Comparison of ENCODE assay signal across 13 cellular contexts in the genomic region with DNA sequence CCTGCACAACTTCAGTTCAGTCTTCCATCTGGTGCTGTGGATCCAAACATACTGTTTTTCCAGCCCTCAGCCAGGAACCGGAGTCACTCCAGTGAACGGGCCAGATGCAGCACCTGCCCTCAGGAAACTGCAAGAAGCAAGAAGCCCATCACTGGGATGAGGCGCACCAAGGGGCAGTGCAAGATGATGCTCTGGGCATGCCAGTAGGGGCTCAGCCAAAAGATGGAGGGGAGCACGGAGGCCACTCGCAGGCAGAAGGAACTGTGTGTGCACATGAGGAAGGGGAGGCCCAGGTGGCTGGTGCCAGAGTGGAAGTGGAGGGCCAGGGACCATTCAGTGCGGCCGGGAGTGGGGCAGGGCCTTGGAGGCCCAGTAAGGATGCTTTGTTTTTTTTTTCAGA.
DNase-seq lines count a peak whose midpoint lies in the region; ATAC-seq and TF ChIP-seq lines count a peak whose summit lies in the region.
"Had no signal": no experiment of that assay in that cellular context is flagged by ENCODE, and none has a peak within 500 bp of the region (broad histone marks: within the 10 kb centered on the region; RNA-seq: fewer than 3 reads in every experiment).

No MANE protein-coding gene starts in this region.

- H3K36me3 Mint-ChIP-seq in MCF 10A (ENCODE audit: insufficient read depth, unreplicated experiment), result peaks cover 4% of the 10 kb centered on the region

- H3K9me3 ChIP-seq in breast epithelium (no peaks in the 10 kb centered on the region), RWPE2 (ENCODE audit: severe bottlenecking) (no peaks in the 10 kb centered on the region), fibroblast of lung (ENCODE audit: control insufficient read depth, insufficient read depth, low read depth, low read length) (no peaks in the 10 kb centered on the region), spleen (no peaks in the 10 kb centered on the region)
- H3K9me3 ChIP-seq: Peyer's patch had no signal

- CTCF ChIA-PET in MCF 10A (lab: Yijun Ruan, JAX), result interaction anchor here (0.7 kb wide), 1 partner anchor 158 kb away, joined by 3 read pairs; no protein-coding TSS in a partner anchor

- intact Hi-C loops in MCF 10A (cut with micrococcal nuclease), result loop anchor here (5.0 kb wide), 4 partner anchors 114 to 286 kb away; partner anchors contain the start of gene MAMLD1
- intact Hi-C loops in breast epithelium (cut with DNase I; ENCODE audit: low total_unique reads), result no loop called here
- intact Hi-C loops in spleen (cut with DNase I; ENCODE audit: low total_unique reads), result no loop called here

- no peak overlapping the region for H3K9ac ChIP-seq in fibroblast of lung (ENCODE audit: insufficient read depth, low read length)

- H3K4me1 ChIP-seq in breast epithelium (no peaks in the 10 kb centered on the region), RWPE2 (ENCODE audit: insufficient read depth, poor library complexity, severe bottlenecking) (peaks cover 18% of the 10 kb centered on the region), fibroblast of lung (ENCODE audit: control insufficient read depth, extremely low read depth, insufficient read depth, low read length) (peaks cover 7% of the 10 kb centered on the region), spleen (no peaks in the 10 kb centered on the region)
- H3K4me1 ChIP-seq: Peyer's patch had no signal

- H2AFZ ChIP-seq in fibroblast of lung (ENCODE audit: low read length), result no peak overlapping the region

- 85 to 99% (median 97%) methylated on average over 4 to 7 of the region's 7 CpGs for WGBS in spleen, 5 donors

- H3K4me1 Mint-ChIP-seq in MCF 10A (ENCODE audit: insufficient read depth, unreplicated experiment), result peaks cover 57% of the 10 kb centered on the region

- H3K27me3 ChIP-seq in breast epithelium (peaks cover 0 to 3% of the 10 kb centered on the region in 2 donors), RWPE2 (ENCODE audit: insufficient read depth, poor library complexity, severe bottlenecking) (no peaks in the 10 kb centered on the region), fibroblast of lung (ENCODE audit: control insufficient read depth, insufficient read depth, low read length) (no peaks in the 10 kb centered on the region), spleen (replicated peaks in 1 of 7) (no peaks in the 10 kb centered on the region)
- H3K27me3 ChIP-seq: Peyer's patch had no signal

- H3K4me3 Mint-ChIP-seq in MCF 10A (ENCODE audit: unreplicated experiment), result no peak overlapping the region
- H3K4me3 Mint-ChIP-seq: CD4-positive, alpha-beta T cell had no signal

- H3K27ac ChIP-seq in breast epithelium, result peak overlapping the region in 1 of 2 donors; percentile 32
- H3K27ac ChIP-seq in RWPE2 (ENCODE audit: poor library complexity, severe bottlenecking), result peak overlapping the region; percentile 66
- peak overlapping the region; percentile 64 for H3K27ac ChIP-seq in fibroblast of lung (ENCODE audit: insufficient read depth, low read length)
- no peak overlapping the region for H3K27ac ChIP-seq in spleen
- H3K27ac ChIP-seq: Peyer's patch had no signal

- no peak overlapping the region for H3K4me3 ChIP-seq in breast epithelium
- no peak overlapping the region for H3K4me3 ChIP-seq in RWPE2 (ENCODE audit: severe bottlenecking)
- no peak overlapping the region for H3K4me3 ChIP-seq in fibroblast of lung (replicated peaks in 1 of 4; ENCODE audit: control extremely low read depth in 1 of 4, insufficient read depth in 1 of 4, low read depth in 3 of 4, low read length in 4 of 4)
- no peak overlapping the region for H3K4me3 ChIP-seq in spleen
- H3K4me3 ChIP-seq: Peyer's patch had no signal

- no peaks in the 10 kb centered on the region for H3K9me3 Mint-ChIP-seq in MCF 10A (ENCODE audit: unreplicated experiment)
- H3K9me3 Mint-ChIP-seq: CD4-positive, alpha-beta T cell had no signal

- POLR2A ChIA-PET in MCF 10A (lab: Yijun Ruan, JAX), result interaction anchor here (0.9 to 1.4 kb wide), 5 partner anchors 9 to 168 kb away, joined by 3 to 10 read pairs (median 4); partner anchors contain the start of gene MAMLD1

- TF ChIP-seq POLR2A in breast epithelium (IDR thresholded peaks at IDR 0.05) (no peak), spleen (IDR thresholded peaks at IDR 0.05) (no peak)

- no TSS peak for BruUV-seq in MCF 10A (replicated peaks; lab: Mats Ljungman, UMichigan)

- H3K4me2 ChIP-seq in fibroblast of lung (ENCODE audit: extremely low read depth, insufficient read depth, low read length), result no peak overlapping the region

- H3K27ac Mint-ChIP-seq in MCF 10A (ENCODE audit: low read depth, unreplicated experiment), result peak overlapping the region; percentile 51
- H3K27ac Mint-ChIP-seq: CD4-positive, alpha-beta T cell had no signal

- ATAC-seq in RWPE2 (ENCODE audit: low read depth) (no peak), HG02610 (IDR thresholded peaks at IDR 0.05; ENCODE audit: unreplicated experiment) (no peak)

- no peaks in the 10 kb centered on the region for H4K20me1 ChIP-seq in fibroblast of lung (ENCODE audit: control insufficient read depth, extremely low read depth, insufficient read depth, low read length)

- TF ChIP-seq CTCF in MCF 10A (IDR thresholded peaks at IDR 0.05; ENCODE audit: unreplicated experiment), result no peak
- TF ChIP-seq CTCF in breast epithelium (IDR thresholded peaks at IDR 0.05), result no peak
- no peak for TF ChIP-seq CTCF in RWPE2 (IDR thresholded peaks at IDR 0.05; ENCODE audit: poor library complexity, severe bottlenecking)
- no peak for TF ChIP-seq CTCF in fibroblast of lung (conservative IDR thresholded peaks at IDR 0.05 in 1 of 2, IDR thresholded peaks at IDR 0.05 in 1 of 2; ENCODE audit: low read depth in 1 of 2, low read length in 2 of 2)
- TF ChIP-seq CTCF in spleen (IDR thresholded peaks at IDR 0.05 in 8 of 11, conservative IDR thresholded peaks at IDR 0.05 in 3 of 11), result no peak

- DNase-seq in MCF 10A (ENCODE audit: unreplicated experiment) (no peak), breast epithelium (ENCODE audit: low spot score in 2 of 2) (no peak), RWPE2 (ENCODE audit: low spot score) (no peak), fibroblast of lung (ENCODE audit: low read depth in 2 of 2) (no peak), spleen (peak; percentile 55), anterior cingulate cortex (lab: John Stamatoyannopoulos, UW) (no peak), NAMALWA (ENCODE audit: low spot score) (no peak)
- DNase-seq: DMS79, KG1, NCI-H187 had no signal

- H3K79me2 ChIP-seq in fibroblast of lung (ENCODE audit: control insufficient read depth, insufficient read depth, low read length), result no peaks in the 10 kb centered on the region

- H3K36me3 ChIP-seq in breast epithelium (no peaks in the 10 kb centered on the region), RWPE2 (ENCODE audit: low read depth) (no peaks in the 10 kb centered on the region), fibroblast of lung (ENCODE audit: control insufficient read depth, insufficient read depth, low read length) (no peaks in the 10 kb centered on the region), spleen (no peaks in the 10 kb centered on the region)
- H3K36me3 ChIP-seq: Peyer's patch had no signal

- H3K27me3 Mint-ChIP-seq in MCF 10A (ENCODE audit: insufficient read depth, unreplicated experiment), result no peaks in the 10 kb centered on the region
- H3K27me3 Mint-ChIP-seq: CD4-positive, alpha-beta T cell had no signal

Comparison
In these comparisons a context has a peak if more than half of its experiments do, and no peak if none do; other contexts are left out.
1. H3K27ac ChIP-seq: peak in RWPE2 (single experiment) and fibroblast of lung (single experiment); none in spleen (0 of 8).